9 cellular contexts compared by ENCODE assay signal in genomic region chr2:20421988-20422678, GRCh38. TPM values are rescaled to one million over a fixed set of nuclear protein-coding genes. Genes with fewer than 3 reads are reported as not detected.
DNase-seq lines count a peak whose midpoint lies in the region; ATAC-seq and TF ChIP-seq lines count a peak whose summit lies in the region.
"Had no signal": no experiment of that assay in that cellular context is flagged by ENCODE, and none has a peak within 500 bp of the region (broad histone marks: within the 10 kb centered on the region; RNA-seq: fewer than 3 reads in every experiment).

No MANE protein-coding gene starts in this region.

- H3K27me3 Mint-ChIP-seq in natural killer cell (ENCODE audit: low read depth in 2 of 2), result no peaks in the 10 kb centered on the region
- H3K27me3 Mint-ChIP-seq in activated T-helper 2 cell treated with anti-CD3 and anti-CD28 coated beads, Interferon-gamma antibody, Interleukin-2, Interleukin-4, amounts not matched to agents 10 μg/mL and 5 μg/mL and 100 μg/mL, durations not matched to agents 14 hours and 24 hours and 36 hours (ENCODE audit: low read depth), result peaks cover 10% of the 10 kb centered on the region

- H3K9me3 Mint-ChIP-seq in natural killer cell, result no peaks in the 10 kb centered on the region
- no peaks in the 10 kb centered on the region for H3K9me3 Mint-ChIP-seq in activated T-helper 2 cell treated with anti-CD3 and anti-CD28 coated beads, Interferon-gamma antibody, Interleukin-2, Interleukin-4, amounts not matched to agents 10 μg/mL and 5 μg/mL and 100 μg/mL, durations not matched to agents 14 hours and 24 hours and 36 hours
- H3K9me3 Mint-ChIP-seq: central memory CD8-positive, alpha-beta T cell had no signal

- intact Hi-C loops in posterior vena cava (cut with DNase I) (no loop called here), natural killer cell (cut with micrococcal nuclease) (no loop called here)
- intact Hi-C loops in activated T-helper 2 cell treated with anti-CD3 and anti-CD28 coated beads, Interferon-gamma antibody, Interleukin-2, Interleukin-4, amounts not matched to agents 10 μg/mL and 5 μg/mL and 100 μg/mL, durations not matched to agents 14 hours and 24 hours and 36 hours (cut with micrococcal nuclease), result loop anchor here (5.0 kb wide), 1 partner anchor 180 kb away; no protein-coding TSS in a partner anchor

- H3K9me3 ChIP-seq in SJSA1 (replicated peaks), result no peaks in the 10 kb centered on the region

- peaks cover 64% of the 10 kb centered on the region for H3K4me1 ChIP-seq in SJSA1 (replicated peaks)

- DNase-seq in AG20443 (ENCODE audit: low spot score), result peak; percentile 92
- DNase-seq in SJSA1 (ENCODE audit: low read depth in 1 of 2, low spot score in 2 of 2), result peak; percentile 35 to 83
- DNase-seq in glomerular visceral epithelial cell (ENCODE audit: extremely low spot score), result peak; percentile 80
- DNase-seq in posterior vena cava (ENCODE audit: low spot score), result peak; percentile 95
- DNase-seq in NCI-H187 (lab: John Stamatoyannopoulos, UW), result no peak
- no peak for DNase-seq in natural killer cell
- no peak for DNase-seq in activated T-helper 2 cell treated with anti-CD3 and anti-CD28 coated beads, Interferon-gamma antibody, Interleukin-2, Interleukin-4, amounts not matched to agents 10 μg/mL and 5 μg/mL and 100 μg/mL, durations not matched to agents 14 hours and 24 hours and 36 hours (ENCODE audit: low spot score)
- no peak for DNase-seq in RKO (ENCODE audit: low spot score)

- no peak overlapping the region for H3K27ac ChIP-seq in SJSA1

- no peak for TF ChIP-seq CTCF in natural killer cell (IDR thresholded peaks at IDR 0.05)

- no peaks in the 10 kb centered on the region for H3K36me3 Mint-ChIP-seq in natural killer cell
- no peaks in the 10 kb centered on the region for H3K36me3 Mint-ChIP-seq in activated T-helper 2 cell treated with anti-CD3 and anti-CD28 coated beads, Interferon-gamma antibody, Interleukin-2, Interleukin-4, amounts not matched to agents 10 μg/mL and 5 μg/mL and 100 μg/mL, durations not matched to agents 14 hours and 24 hours and 36 hours (ENCODE audit: low read depth)

- H3K4me3 Mint-ChIP-seq in natural killer cell, result no peak overlapping the region
- no peak overlapping the region for H3K4me3 Mint-ChIP-seq in activated T-helper 2 cell treated with anti-CD3 and anti-CD28 coated beads, Interferon-gamma antibody, Interleukin-2, Interleukin-4, amounts not matched to agents 10 μg/mL and 5 μg/mL and 100 μg/mL, durations not matched to agents 14 hours and 24 hours and 36 hours (ENCODE audit: low read depth)
- H3K4me3 Mint-ChIP-seq: central memory CD8-positive, alpha-beta T cell had no signal

- H3K27ac Mint-ChIP-seq in natural killer cell, result peak overlapping the region in 1 of 2 donors; percentile 96
- no peak overlapping the region for H3K27ac Mint-ChIP-seq in activated T-helper 2 cell treated with anti-CD3 and anti-CD28 coated beads, Interferon-gamma antibody, Interleukin-2, Interleukin-4, amounts not matched to agents 10 μg/mL and 5 μg/mL and 100 μg/mL, durations not matched to agents 14 hours and 24 hours and 36 hours

- H3K36me3 ChIP-seq in SJSA1, result no peaks in the 10 kb centered on the region

- H3K4me1 Mint-ChIP-seq in natural killer cell, result peaks cover 35 to 47% of the 10 kb centered on the region in 2 donors
- H3K4me1 Mint-ChIP-seq in activated T-helper 2 cell treated with anti-CD3 and anti-CD28 coated beads, Interferon-gamma antibody, Interleukin-2, Interleukin-4, amounts not matched to agents 10 μg/mL and 5 μg/mL and 100 μg/mL, durations not matched to agents 14 hours and 24 hours and 36 hours (ENCODE audit: low read depth), result peaks cover 15% of the 10 kb centered on the region

- H3K4me3 ChIP-seq in SJSA1, result no peak overlapping the region

- ATAC-seq in natural killer cell, result no peak

- no peaks in the 10 kb centered on the region for H3K27me3 ChIP-seq in SJSA1 (replicated peaks)

RNA-seq across cellular contexts. Expression of gene RHOB, which starts 24.7 kb away (rescaled TPM):
- total RNA-seq in SJSA1 (2014; rRNA removed; shearing (Covaris generic)), result 399 and 453 TPM in 2 replicates
- total RNA-seq in posterior vena cava, result 1,000 to 10,000 TPM in 1 of 2 donors, 100 to 1,000 TPM in 1; 742 to 1,258 TPM
- 100 to 1,000 TPM in 1 of 3 donors, 10 to 100 TPM in 2; 50.8 to 222 (median 64.7) TPM for total RNA-seq in natural killer cell
- total RNA-seq in activated T-helper 2 cell treated with anti-CD3 and anti-CD28 coated beads, Interferon-gamma antibody, Interleukin-2, Interleukin-4, amounts not matched to agents 10 μg/mL and 5 μg/mL and 100 μg/mL, durations not matched to agents 14 hours and 24 hours and 36 hours, result 119 and 123 TPM in 2 replicates

Comparison
In these comparisons a context has a peak if more than half of its experiments do, and no peak if none do; other contexts are left out.
1. DNase-seq: peak in AG20443 (single experiment), SJSA1 (2 of 2), glomerular visceral epithelial cell (single experiment) and posterior vena cava (single experiment); none in NCI-H187 (0 of 2), natural killer cell (single experiment), activated T-helper 2 cell treated with anti-CD3 and anti-CD28 coated beads, Interferon-gamma antibody, Interleukin-2, Interleukin-4, amounts not matched to agents 10 μg/mL and 5 μg/mL and 100 μg/mL, durations not matched to agents 14 hours and 24 hours and 36 hours (single experiment) and RKO (single experiment).